21 cellular contexts compared by ENCODE assay signal in the genomic region with DNA sequence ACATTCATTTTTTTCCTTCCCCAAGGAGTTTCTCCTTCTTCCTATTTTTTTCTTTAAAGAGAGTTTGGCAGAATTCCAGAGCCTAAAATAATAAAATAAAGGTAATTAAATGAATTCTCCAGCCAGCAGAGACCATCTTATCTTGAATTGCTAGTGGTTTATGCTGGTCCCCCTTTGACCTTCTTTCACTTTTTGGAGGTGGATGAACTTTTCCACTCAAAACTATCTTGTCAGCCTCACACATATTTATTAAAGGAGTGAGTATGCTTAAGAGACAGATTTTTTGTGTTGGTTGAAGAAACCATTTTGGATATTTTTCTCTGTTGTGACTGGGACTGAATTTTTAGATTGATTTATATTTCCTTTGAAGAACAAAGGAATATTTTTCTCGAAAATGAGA.
"Had no signal": no experiment of that assay in that cellular context is flagged by ENCODE, and none has a peak within 500 bp of the region (broad histone marks: within the 10 kb centered on the region; RNA-seq: fewer than 3 reads in every experiment).

No MANE protein-coding gene starts in this region.

- H3K36me3 ChIP-seq: neural progenitor cell, pancreas, tibial artery, vagina had no signal

- H3K27ac Mint-ChIP-seq: activated CD4-positive, alpha-beta T cell treated with anti-CD3 and anti-CD28 coated beads, Interleukin-2, amount 10 ng/mL, durations not matched to agents 24 days and 14 days; activated CD8-positive, alpha-beta T cell treated with anti-CD3 and anti-CD28 coated beads, Interleukin-2, amount 10 ng/mL, durations not matched to agents 7 days and 5 days; activated naive CD4-positive, alpha-beta T cell treated with anti-CD3 and anti-CD28 coated beads, Interleukin-2, amount 50 U/mL, for 24 hours; neural progenitor cell; stimulated activated memory B cell treated with anti-CD40 and anti-IgM and Interleukin-4, amounts not matched to agents 10 μg/mL and 1 μg/mL and 100 μg/mL, for 72 hours; T-helper 1 cell treated with Interleukin-12 subunit alpha and Interleukin-12 subunit beta and Interleukin-4 antibody, amounts not matched to agents 30 μg/mL and 1 μg/mL, for 36 hours had no signal

- H3K27me3 Mint-ChIP-seq: activated CD4-positive, alpha-beta T cell treated with anti-CD3 and anti-CD28 coated beads, Interleukin-2, amount 10 ng/mL, durations not matched to agents 24 days and 14 days; activated naive CD4-positive, alpha-beta T cell treated with anti-CD3 and anti-CD28 coated beads, Interleukin-2, amount 50 U/mL, for 24 hours; stimulated activated memory B cell treated with anti-CD40 and anti-IgM and Interleukin-4, amounts not matched to agents 10 μg/mL and 1 μg/mL and 100 μg/mL, for 72 hours had no signal

- DNase-seq: activated CD4-positive, alpha-beta T cell treated with anti-CD3 and anti-CD28 coated beads, Interleukin-2, amount 10 ng/mL, durations not matched to agents 24 days and 14 days; activated CD4-positive, CD25-positive, alpha-beta regulatory T cell; activated CD8-positive, alpha-beta memory T cell treated with anti-CD3 and anti-CD28 coated beads, Interleukin-2, amount 50 U/mL, for 4 hours; activated CD8-positive, alpha-beta T cell treated with anti-CD3 and anti-CD28 coated beads, Interleukin-2, amount 10 ng/mL, durations not matched to agents 7 days and 5 days; activated effector memory CD4-positive, alpha-beta T cell treated with anti-CD3 and anti-CD28 coated beads, Interleukin-2, amount 50 U/mL, for 16 hours; activated T-cell treated with anti-CD3 and anti-CD28 coated beads, Interleukin-2, amount 50 U/mL, for 48 hours; caudate nucleus; effector memory CD4-positive, alpha-beta T cell; hippocampal formation; kidney glomerular epithelial cell; pancreas; retina; stimulated activated CD4-positive, alpha-beta T cell treated with anti-CD3 and anti-CD28 coated beads, Interleukin-2, amount 100 ng/mL, for 48 hours; tibial artery had no signal

- H3K4me3 ChIP-seq: coronary artery, neural progenitor cell, pancreas, tibial artery, vagina had no signal

- ATAC-seq: activated CD8-positive, alpha-beta T cell treated with anti-CD3 and anti-CD28 coated beads, Interleukin-2, amount 10 ng/mL, durations not matched to agents 7 days and 5 days; pancreas; stimulated activated memory B cell treated with anti-CD40 and anti-IgM and Interleukin-4, amounts not matched to agents 10 μg/mL and 1 μg/mL and 100 μg/mL, for 72 hours had no signal

- H3K27ac ChIP-seq: coronary artery, epithelial cell of prostate, neural progenitor cell, pancreas, tibial artery, vagina had no signal

- H3K4me3 Mint-ChIP-seq: activated CD4-positive, alpha-beta T cell treated with anti-CD3 and anti-CD28 coated beads, Interleukin-2, amount 10 ng/mL, durations not matched to agents 24 days and 14 days; activated CD8-positive, alpha-beta T cell treated with anti-CD3 and anti-CD28 coated beads, Interleukin-2, amount 10 ng/mL, durations not matched to agents 7 days and 5 days; activated naive CD4-positive, alpha-beta T cell treated with anti-CD3 and anti-CD28 coated beads, Interleukin-2, amount 50 U/mL, for 24 hours; neural progenitor cell; stimulated activated memory B cell treated with anti-CD40 and anti-IgM and Interleukin-4, amounts not matched to agents 10 μg/mL and 1 μg/mL and 100 μg/mL, for 72 hours; T-helper 1 cell treated with Interleukin-12 subunit alpha and Interleukin-12 subunit beta and Interleukin-4 antibody, amounts not matched to agents 30 μg/mL and 1 μg/mL, for 36 hours had no signal

- H3K9me3 ChIP-seq: pancreas, tibial artery, vagina had no signal

- H3K27me3 ChIP-seq: neural progenitor cell, pancreas, tibial artery, vagina had no signal

- H3K9me3 Mint-ChIP-seq: activated CD4-positive, alpha-beta T cell treated with anti-CD3 and anti-CD28 coated beads, Interleukin-2, amount 10 ng/mL, durations not matched to agents 24 days and 14 days; activated naive CD4-positive, alpha-beta T cell treated with anti-CD3 and anti-CD28 coated beads, Interleukin-2, amount 50 U/mL, for 24 hours; stimulated activated memory B cell treated with anti-CD40 and anti-IgM and Interleukin-4, amounts not matched to agents 10 μg/mL and 1 μg/mL and 100 μg/mL, for 72 hours; T-helper 1 cell treated with Interleukin-12 subunit alpha and Interleukin-12 subunit beta and Interleukin-4 antibody, amounts not matched to agents 30 μg/mL and 1 μg/mL, for 36 hours had no signal
